In the genomic region with DNA sequence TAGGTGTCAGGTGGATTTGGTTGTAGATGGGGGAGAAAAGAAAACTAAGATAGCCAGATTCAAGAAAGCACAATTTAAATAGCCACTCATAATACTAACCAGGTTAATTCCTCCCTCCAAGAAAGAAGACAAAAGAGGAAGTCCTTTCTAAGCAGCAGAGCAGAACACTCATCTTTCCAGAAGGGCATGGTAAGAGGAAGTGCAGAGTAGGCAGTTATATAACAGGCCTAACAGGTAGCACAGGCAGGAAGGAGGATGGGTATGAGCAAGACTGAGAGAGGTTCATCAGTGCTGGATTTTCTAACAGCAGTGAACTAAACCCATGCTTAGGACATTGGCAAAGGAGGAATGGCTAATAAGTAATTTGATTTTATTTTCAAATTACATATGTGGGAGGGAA, we compare ENCODE assay signal across 1 cellular context.
TF ChIP-seq lines count a peak whose summit lies in the region.

No MANE protein-coding gene starts in this region.

TF ChIP-seq in GM23338, 12 proteins besides CTCF, POLR2A, EP300 and RAD21 (continued from another document):
- TF ChIP-seq, protein P1, sequence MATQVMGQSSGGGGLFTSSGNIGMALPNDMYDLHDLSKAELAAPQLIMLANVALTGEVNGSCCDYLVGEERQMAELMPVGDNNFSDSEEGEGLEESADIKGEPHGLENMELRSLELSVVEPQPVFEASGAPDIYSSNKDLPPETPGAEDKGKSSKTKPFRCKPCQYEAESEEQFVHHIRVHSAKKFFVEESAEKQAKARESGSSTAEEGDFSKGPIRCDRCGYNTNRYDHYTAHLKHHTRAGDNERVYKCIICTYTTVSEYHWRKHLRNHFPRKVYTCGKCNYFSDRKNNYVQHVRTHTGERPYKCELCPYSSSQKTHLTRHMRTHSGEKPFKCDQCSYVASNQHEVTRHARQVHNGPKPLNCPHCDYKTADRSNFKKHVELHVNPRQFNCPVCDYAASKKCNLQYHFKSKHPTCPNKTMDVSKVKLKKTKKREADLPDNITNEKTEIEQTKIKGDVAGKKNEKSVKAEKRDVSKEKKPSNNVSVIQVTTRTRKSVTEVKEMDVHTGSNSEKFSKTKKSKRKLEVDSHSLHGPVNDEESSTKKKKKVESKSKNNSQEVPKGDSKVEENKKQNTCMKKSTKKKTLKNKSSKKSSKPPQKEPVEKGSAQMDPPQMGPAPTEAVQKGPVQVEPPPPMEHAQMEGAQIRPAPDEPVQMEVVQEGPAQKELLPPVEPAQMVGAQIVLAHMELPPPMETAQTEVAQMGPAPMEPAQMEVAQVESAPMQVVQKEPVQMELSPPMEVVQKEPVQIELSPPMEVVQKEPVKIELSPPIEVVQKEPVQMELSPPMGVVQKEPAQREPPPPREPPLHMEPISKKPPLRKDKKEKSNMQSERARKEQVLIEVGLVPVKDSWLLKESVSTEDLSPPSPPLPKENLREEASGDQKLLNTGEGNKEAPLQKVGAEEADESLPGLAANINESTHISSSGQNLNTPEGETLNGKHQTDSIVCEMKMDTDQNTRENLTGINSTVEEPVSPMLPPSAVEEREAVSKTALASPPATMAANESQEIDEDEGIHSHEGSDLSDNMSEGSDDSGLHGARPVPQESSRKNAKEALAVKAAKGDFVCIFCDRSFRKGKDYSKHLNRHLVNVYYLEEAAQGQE (IDR thresholded peaks at IDR 0.05; ENCODE audit: unreplicated experiment), result no peak
- TF ChIP-seq JUNB (IDR thresholded peaks at IDR 0.05; ENCODE audit: unreplicated experiment) (no peak), POLR2AphosphoS5 (IDR thresholded peaks at IDR 0.05; ENCODE audit: low read depth) (no peak), NANOG (IDR thresholded peaks at IDR 0.05; ENCODE audit: borderline replicate concordance) (no peak), EZH2phosphoT487 (IDR thresholded peaks at IDR 0.05; ENCODE audit: unreplicated experiment) (no peak)
